ENCODE assay signal across 9 cellular contexts in genomic region chr15:101126618-101127502, GRCh38.
DNase-seq lines count a peak whose midpoint lies in the region; ATAC-seq and TF ChIP-seq lines count a peak whose summit lies in the region.
"Had no signal": no experiment of that assay in that cellular context is flagged by ENCODE, and none has a peak within 500 bp of the region (broad histone marks: within the 10 kb centered on the region; RNA-seq: fewer than 3 reads in every experiment).

No MANE protein-coding gene starts in this region.

- peak overlapping the region in 1 of 2 donors; percentile 38 for H3K9ac ChIP-seq in mucosa of rectum (ENCODE audit: low read depth in 1 of 2, low read length in 2 of 2)

- H3K27me3 ChIP-seq in mucosa of rectum (ENCODE audit: control insufficient read depth in 2 of 2, insufficient read depth in 2 of 2, low read length in 2 of 2) (no peaks in the 10 kb centered on the region), vagina (no peaks in the 10 kb centered on the region)

- peaks cover 66% of the 10 kb centered on the region for H3K4me1 Mint-ChIP-seq in brain

- TF ChIP-seq POLR2A in vagina (IDR thresholded peaks at IDR 0.05), result no peak

- intact Hi-C loops in vagina (cut with DNase I), result no loop called here

- H3K4me3 ChIP-seq in mucosa of rectum (ENCODE audit: low read length in 2 of 2), result peak overlapping the region in 1 of 2 donors; percentile 37
- no peak overlapping the region for H3K4me3 ChIP-seq in vagina

- H3K36me3 Mint-ChIP-seq in brain, result no peaks in the 10 kb centered on the region

- peaks cover 4% of the 10 kb centered on the region for H3K27me3 Mint-ChIP-seq in brain

- peak; percentile 40 for ATAC-seq in HG02610 (IDR thresholded peaks at IDR 0.05; ENCODE audit: unreplicated experiment)

- peak overlapping the region; percentile 33 to 65 (median 41) for H3K4me3 Mint-ChIP-seq in brain

- DNase-seq in NCI-H2107 treated with DMSO at 0.1 percent for 48 hours (lab: John Stamatoyannopoulos, UW; ENCODE audit: unreplicated experiment), result peak; percentile 67
- DNase-seq in NCI-H2107 (lab: John Stamatoyannopoulos, UW), result no peak
- peak; percentile 87 for DNase-seq in NCI-H2171 (lab: John Stamatoyannopoulos, UW)
- DNase-seq in vagina (ENCODE audit: extremely low spot score in 2 of 2), result no peak
- DNase-seq in dermis blood vessel endothelial cell, result no peak

- H3K27ac Mint-ChIP-seq in brain, result peak overlapping the region; percentile 90 to 98 (median 97)

- H3K9me3 Mint-ChIP-seq in brain, result peaks cover 2 to 10% (median 5%) of the 10 kb centered on the region in 5 experiments

- TF ChIP-seq CTCF in brain (conservative IDR thresholded peaks at IDR 0.05) (no peak), vagina (IDR thresholded peaks at IDR 0.05) (no peak)

- no peaks in the 10 kb centered on the region for H3K9me3 ChIP-seq in mucosa of rectum (ENCODE audit: control insufficient read depth in 2 of 2, low read length in 2 of 2)
- no peaks in the 10 kb centered on the region for H3K9me3 ChIP-seq in vagina

- peaks cover 11 to 26% of the 10 kb centered on the region in 2 donors for H3K4me1 ChIP-seq in mucosa of rectum (ENCODE audit: control insufficient read depth in 2 of 2, insufficient read depth in 2 of 2, low read length in 2 of 2)
- H3K4me1 ChIP-seq in vagina, result peaks cover 30% of the 10 kb centered on the region

- H3K27ac ChIP-seq in mucosa of rectum (ENCODE audit: low read depth in 2 of 2, low read length in 2 of 2), result peak overlapping the region; percentile 64 to 81
- peak overlapping the region; percentile 79 for H3K27ac ChIP-seq in vagina
- H3K27ac ChIP-seq: C4-2B had no signal

- H3K36me3 ChIP-seq in mucosa of rectum (ENCODE audit: control insufficient read depth in 2 of 2, insufficient read depth in 2 of 2, low read length in 2 of 2) (no peaks in the 10 kb centered on the region), vagina (no peaks in the 10 kb centered on the region)

Comparison
In these comparisons a context has a peak if more than half of its experiments do, and no peak if none do; other contexts are left out.
1. DNase-seq: peak in NCI-H2107 treated with DMSO at 0.1 percent for 48 hours (single experiment) and NCI-H2171 (single experiment); none in NCI-H2107 (single experiment), vagina (0 of 2) and dermis blood vessel endothelial cell (single experiment).